Comparison of ENCODE assay signal across 10 cellular contexts in genomic region chr2:191680639-191681038, GRCh38. TPM values are rescaled to one million over a fixed set of nuclear protein-coding genes. Genes with fewer than 3 reads are reported as not detected.
DNase-seq lines count a peak whose midpoint lies in the region; ATAC-seq and TF ChIP-seq lines count a peak whose summit lies in the region.
"Had no signal": no experiment of that assay in that cellular context is flagged by ENCODE, and none has a peak within 500 bp of the region (broad histone marks: within the 10 kb centered on the region; RNA-seq: fewer than 3 reads in every experiment).

No MANE protein-coding gene starts in this region.

- no peaks in the 10 kb centered on the region for H3K9me3 ChIP-seq in MG63

- no peak for TF ChIP-seq CTCF in CD14-positive monocyte (IDR thresholded peaks at IDR 0.05)
- TF ChIP-seq CTCF in cardiac fibroblast (IDR thresholded peaks at IDR 0.05; ENCODE audit: low read depth, low read length), result no peak
- no peak for TF ChIP-seq CTCF in neural crest cell (conservative IDR thresholded peaks at IDR 0.05)

- H3K36me3 ChIP-seq in MG63, result peaks cover 64% of the 10 kb centered on the region

- DNase-seq in CD14-positive monocyte (ENCODE audit: low spot score) (no peak), MG63 (no peak), cardiac fibroblast (ENCODE audit: low read depth in 2 of 2) (no peak), neural crest cell (ENCODE audit: low read depth, low spot score) (no peak), head of caudate nucleus (no peak), Right ventricle myocardium inferior (ENCODE audit: missing footprints) (no peak)
- DNase-seq in stimulated activated CD8-positive, alpha-beta memory T cell treated with anti-CD3 and anti-CD28 coated beads, Interleukin-4, amount 100 ng/mL, for 48 hours, result no peak
- DNase-seq: NCI-H2081 treated with DMSO at 0.1 percent for 48 hours, T1000 had no signal

- H3K4me3 Mint-ChIP-seq in CD14-positive monocyte (peak overlapping the region; percentile 57 to 92), neural crest cell (peak overlapping the region; percentile 78)

- H3K4me1 Mint-ChIP-seq in CD14-positive monocyte (peaks cover 55% of the 10 kb centered on the region), neural crest cell (peaks cover 38% of the 10 kb centered on the region)

- H3K27me3 ChIP-seq in MG63, result no peaks in the 10 kb centered on the region

- H3K9me3 Mint-ChIP-seq in CD14-positive monocyte (peaks cover 0 to 4% (median 1%) of the 10 kb centered on the region in 7 donors), neural crest cell (no peaks in the 10 kb centered on the region)

- intact Hi-C loops in CD14-positive monocyte (cut with micrococcal nuclease) (no loop called here), head of caudate nucleus (cut with DNase I) (no loop called here), Right ventricle myocardium inferior (cut with DNase I) (no loop called here)

- H3K36me3 Mint-ChIP-seq in CD14-positive monocyte (peaks cover 44 to 45% of the 10 kb centered on the region in 2 donors), neural crest cell (ENCODE audit: low read depth) (peaks cover 8% of the 10 kb centered on the region)

- H3K4me3 ChIP-seq in MG63 (peak overlapping the region; percentile 68), cardiac fibroblast (replicated peaks in 1 of 2; ENCODE audit: low read depth in 2 of 2, low read length in 2 of 2) (peak overlapping the region; percentile 9 to 75)

- ATAC-seq in HG03025 (IDR thresholded peaks at IDR 0.05; ENCODE audit: low FRiP score, unreplicated experiment), result no peak
- ATAC-seq in Right ventricle myocardium inferior, result no peak

- H3K27me3 Mint-ChIP-seq in CD14-positive monocyte (ENCODE audit: low read depth in 3 of 3) (peaks cover 0 to 5% (median 0%) of the 10 kb centered on the region in 3 donors), neural crest cell (ENCODE audit: low read depth) (peaks cover 7% of the 10 kb centered on the region)

- H3K27ac Mint-ChIP-seq in CD14-positive monocyte, result peak overlapping the region; percentile 89 to 100 (median 100)
- H3K27ac Mint-ChIP-seq in neural crest cell (ENCODE audit: unreplicated experiment), result no peak overlapping the region

RNA-seq across cellular contexts. Expression of gene NABP1, which starts 2.7 kb away (rescaled TPM):
- polyA plus RNA-seq in CD14-positive monocyte, result 10 to 100 TPM in 1 of 2 donors, 1 to 10 TPM in 1; 8.0 to 13.3 TPM
- total RNA-seq in MG63 (2014; rRNA removed; shearing (Covaris generic); ENCODE audit: low replicate concordance), result 15.8 and 24.1 TPM in 2 replicates
- total RNA-seq in neural crest cell (8.9 and 10.1 TPM in 2 replicates), Right ventricle myocardium inferior (5.1 TPM)
